In the genomic region with DNA sequence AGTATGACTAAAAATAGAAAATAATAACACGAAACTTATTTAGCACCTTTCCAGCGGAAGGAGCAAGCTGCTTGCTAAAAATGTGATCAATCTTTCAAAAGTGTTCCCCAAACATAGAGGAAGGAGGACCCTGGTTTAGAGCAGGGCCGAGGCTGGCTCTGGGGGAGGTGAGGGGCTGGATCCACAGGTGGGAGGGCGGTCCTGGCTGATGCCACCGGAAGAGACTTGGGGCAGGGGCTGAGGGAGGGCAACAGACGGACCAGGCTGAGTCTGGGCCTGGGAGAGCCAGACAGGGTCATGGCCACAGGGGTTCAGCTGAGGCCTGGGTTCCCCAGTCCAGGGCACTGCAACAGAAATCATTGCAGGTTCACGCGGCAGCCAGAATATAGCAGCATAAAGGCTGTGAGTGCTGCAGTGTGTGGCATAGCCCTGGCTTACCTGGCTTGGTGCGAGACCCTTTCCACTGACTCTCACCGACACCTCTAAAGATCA, we compare ENCODE assay signal across 18 cellular contexts.
"Had no signal": no experiment of that assay in that cellular context is flagged by ENCODE, and none has a peak within 500 bp of the region (broad histone marks: within the 10 kb centered on the region; RNA-seq: fewer than 3 reads in every experiment).

No MANE protein-coding gene starts in this region.

- H3K9me3 ChIP-seq: left ventricle myocardium inferior, pancreas, prostate gland, right lobe of liver, tibial artery had no signal

- H3K27ac ChIP-seq: coronary artery, foreskin keratinocyte, left ventricle myocardium inferior, pancreas, prostate gland, right lobe of liver, tibial artery had no signal

- H3K36me3 Mint-ChIP-seq: immature natural killer cell; naive thymus-derived CD4-positive, alpha-beta T cell had no signal

- H3K36me3 ChIP-seq: left ventricle myocardium inferior, pancreas, prostate gland, right lobe of liver, tibial artery had no signal

- DNase-seq: caudate nucleus; effector CD4-positive, alpha-beta T cell; endodermal cell; erythroblast; foreskin keratinocyte; immature natural killer cell; left cardiac atrium; left ventricle myocardium inferior; mesendoderm; naive thymus-derived CD4-positive, alpha-beta T cell; nucleus accumbens; stimulated activated CD4-positive, alpha-beta T cell treated with anti-CD3 and anti-CD28 coated beads, Interleukin-2, amount 100 ng/mL, for 24 hours; stimulated activated naive CD8-positive, alpha-beta T cell treated with anti-CD3 and anti-CD28 coated beads, Interleukin-15, Interleukin-2, amounts not matched to agents 100 U/mL and 50 U/mL, for 24 hours had no signal

- H3K27ac Mint-ChIP-seq: endodermal cell, immature natural killer cell had no signal

- H3K4me3 ChIP-seq: coronary artery, left ventricle myocardium inferior, pancreas, prostate gland, right lobe of liver, tibial artery had no signal

- H3K9me3 Mint-ChIP-seq: endodermal cell had no signal

- H3K4me1 ChIP-seq: foreskin keratinocyte, left ventricle myocardium inferior, pancreas, prostate gland, right lobe of liver, tibial artery had no signal

- ATAC-seq: foreskin keratinocyte; left cardiac atrium; pancreas; stimulated activated naive CD8-positive, alpha-beta T cell treated with anti-CD3 and anti-CD28 coated beads, Interleukin-15, Interleukin-2, amounts not matched to agents 100 U/mL and 50 U/mL, for 24 hours had no signal

- H3K4me3 Mint-ChIP-seq: endodermal cell; immature natural killer cell; naive thymus-derived CD4-positive, alpha-beta T cell had no signal

- H3K27me3 ChIP-seq: pancreas, right lobe of liver had no signal
